ENCODE assay signal across 8 cellular contexts in genomic region chr15:65792988-65793812, GRCh38. TPM values are rescaled to one million over a fixed set of nuclear protein-coding genes. Genes with fewer than 3 reads are reported as not detected.
DNase-seq lines count a peak whose midpoint lies in the region; ATAC-seq, FAIRE-seq and TF ChIP-seq lines count a peak whose summit lies in the region.

No MANE protein-coding gene starts in this region.

- H3K23ac ChIP-seq in mesenchymal stem cell (ENCODE audit: low read length in 2 of 2): no peak overlapping the region

- peak overlapping the region; percentile 100 for H3K27ac Mint-ChIP-seq in activated naive CD4-positive, alpha-beta T cell treated with anti-CD3 and anti-CD28 coated beads, Interleukin-2, amount 50 U/mL, for 24 hours
- peak overlapping the region; percentile 100 for H3K27ac Mint-ChIP-seq in type B pancreatic cell

- H3K4me1 ChIP-seq in GM12878 (ENCODE audit: control insufficient read depth, insufficient read depth, low read length) (peaks cover 18% of the 10 kb centered on the region), mesenchymal stem cell (ENCODE audit: control insufficient read depth, insufficient read depth, low read depth, low read length) (peaks cover 7% of the 10 kb centered on the region)

- peaks cover 3% of the 10 kb centered on the region for H3K79me1 ChIP-seq in mesenchymal stem cell (replicated peaks; ENCODE audit: low read length, poor library complexity, severe bottlenecking)

- H3K4ac ChIP-seq in mesenchymal stem cell (ENCODE audit: low read depth in 1 of 2, low read length in 2 of 2): no peak overlapping the region

- ATAC-seq in GM12878 (no peak), GM19455 (IDR thresholded peaks at IDR 0.05; ENCODE audit: unreplicated experiment) (no peak)

- no peak for TF ChIP-seq EP300 in GM12878 (IDR thresholded peaks at IDR 0.05; ENCODE audit: borderline replicate concordance in 1 of 2, control insufficient read depth in 1 of 2, low read depth in 2 of 2, low read length in 2 of 2)

- no peak overlapping the region for H3K14ac ChIP-seq in mesenchymal stem cell (ENCODE audit: low read length in 2 of 2)

- no peaks in the 10 kb centered on the region for H3K36me3 Mint-ChIP-seq in activated naive CD4-positive, alpha-beta T cell treated with anti-CD3 and anti-CD28 coated beads, Interleukin-2, amount 50 U/mL, for 24 hours
- no peaks in the 10 kb centered on the region for H3K36me3 Mint-ChIP-seq in type B pancreatic cell

- SMC1A ChIA-PET in GM12878 (lab: Charles Lee; ENCODE audit: uncharacterized antibody, unreplicated experiment): interaction anchor here (0.6 to 25.5 kb wide), 21 partner anchors 9 to 124 kb away, joined by 3 to 488 read pairs (median 5); partner anchors contain the start of gene RAB11A

- no peak for DNase-seq in activated naive CD4-positive, alpha-beta T cell (lab: John Stamatoyannopoulos, UW)
- DNase-seq in GM12878 (ENCODE audit: low read depth, low spot score) (no peak), mesenchymal stem cell (no peak), type B pancreatic cell (ENCODE audit: extremely low spot score, unreplicated experiment) (no peak), HK-2 (ENCODE audit: unreplicated experiment) (no peak), GM19238 (ENCODE audit: insufficient read length, low spot score) (no peak)

- TF ChIP-seq RAD21 in GM12878 (IDR thresholded peaks at IDR 0.05; ENCODE audit: insufficient read depth, low read depth, low read length): no peak

- H4K20me1 ChIP-seq in GM12878 (ENCODE audit: control insufficient read depth, insufficient read depth): no peaks in the 10 kb centered on the region

- H3K27me3 ChIP-seq in GM12878 (replicated peaks in 1 of 2; ENCODE audit: control insufficient read depth in 2 of 2, insufficient read depth in 2 of 2, low read length in 1 of 2): no peaks in the 10 kb centered on the region
- no peaks in the 10 kb centered on the region for H3K27me3 ChIP-seq in mesenchymal stem cell (ENCODE audit: control insufficient read depth in 1 of 2, insufficient read depth in 1 of 2, low read length in 2 of 2)

- peak overlapping the region; percentile 88 for H3K9ac ChIP-seq in GM12878 (ENCODE audit: control insufficient read depth, insufficient read depth, low read length)
- peak overlapping the region; percentile 97 for H3K9ac ChIP-seq in mesenchymal stem cell (ENCODE audit: low read length)

- H2BK5ac ChIP-seq in mesenchymal stem cell (ENCODE audit: low read depth, low read length, poor library complexity, severe bottlenecking): no peak overlapping the region

- RAD21 ChIA-PET in GM12878 (lab: Charles Lee; ENCODE audit: unreplicated experiment): interaction anchor here (0.9 to 17.7 kb wide), 14 partner anchors 8 to 611 kb away, joined by 3 to 344 read pairs (median 8); no protein-coding TSS in a partner anchor

- BruUV-seq in GM12878 (replicated peaks; lab: Mats Ljungman, UMichigan): no TSS peak

- in situ Hi-C loops in GM12878 (cut with MboI): loop anchor here (25.0 kb wide), 1 partner anchor 1294 kb away; no protein-coding TSS in a partner anchor

- peak overlapping the region; percentile 90 for H3K4me2 ChIP-seq in GM12878 (ENCODE audit: control insufficient read depth, insufficient read depth)
- H3K4me2 ChIP-seq in mesenchymal stem cell (ENCODE audit: low read length, poor library complexity, severe bottlenecking): peak overlapping the region; percentile 66

- no peak overlapping the region for H2BK15ac ChIP-seq in mesenchymal stem cell (ENCODE audit: low read depth, poor library complexity, severe bottlenecking)

- H2BK120ac ChIP-seq in mesenchymal stem cell (ENCODE audit: low read depth, low read length): peak overlapping the region; percentile 34

- no peak for TF ChIP-seq CTCF in GM12878 (IDR thresholded peaks at IDR 0.05 in 2 of 3, conservative IDR thresholded peaks at IDR 0.05 in 1 of 3; ENCODE audit: control insufficient read depth in 2 of 3, extremely low read depth in 1 of 3, insufficient read depth in 1 of 3, low read depth in 3 of 3, low read length in 3 of 3)
- no peak for TF ChIP-seq CTCF in type B pancreatic cell (conservative IDR thresholded peaks at IDR 0.05)

- peak overlapping the region; percentile 98 for H3K4me3 Mint-ChIP-seq in activated naive CD4-positive, alpha-beta T cell treated with anti-CD3 and anti-CD28 coated beads, Interleukin-2, amount 50 U/mL, for 24 hours
- H3K4me3 Mint-ChIP-seq in type B pancreatic cell: peak overlapping the region; percentile 98

- no peak overlapping the region for H2AK5ac ChIP-seq in mesenchymal stem cell (ENCODE audit: low read length, severe bottlenecking)

- H3K27ac ChIP-seq in GM12878 (ENCODE audit: control insufficient read depth, insufficient read depth) (peak overlapping the region; percentile 99), mesenchymal stem cell (ENCODE audit: low read length, poor library complexity, severe bottlenecking) (no peak overlapping the region)

- H2BK12ac ChIP-seq in mesenchymal stem cell (ENCODE audit: low read length in 2 of 2): no peak overlapping the region

- H3K18ac ChIP-seq in mesenchymal stem cell (ENCODE audit: low read depth in 1 of 2, low read length in 2 of 2): no peak overlapping the region

- H3K9me3 ChIP-seq in GM12878 (replicated peaks; ENCODE audit: control insufficient read depth, insufficient read depth, low read length): no peaks in the 10 kb centered on the region
- H3K9me3 ChIP-seq in mesenchymal stem cell (ENCODE audit: control insufficient read depth, low read length): no peaks in the 10 kb centered on the region

- FAIRE-seq in GM12878 (lab: Jason Lieb, UNC): no peak

- H4K8ac ChIP-seq in mesenchymal stem cell (ENCODE audit: low read length): no peak overlapping the region

- 90% methylated on average over 13 of the region's 13 CpGs for WGBS in GM12878 (ENCODE audit: insufficient coverage, insufficient replicate concordance, low lambda C conversion rate, missing lambda C conversion rate)
- WGBS in mesenchymal stem cell: 98% methylated on average over 12 of the region's 13 CpGs

- POLR2A ChIA-PET in GM12878 (lab: Charles Lee): interaction anchor here (0.6 to 14.8 kb wide), 14 partner anchors 10 to 128 kb away, joined by 3 to 260 read pairs (median 4); partner anchors contain the start of gene RAB11A

- H2AFZ ChIP-seq in GM12878 (ENCODE audit: control insufficient read depth, low read depth, low read length) (peak overlapping the region; percentile 85), mesenchymal stem cell (ENCODE audit: low read depth, low read length) (no peak overlapping the region)

- no peaks in the 10 kb centered on the region for H3K36me3 ChIP-seq in GM12878 (ENCODE audit: control insufficient read depth in 2 of 2, insufficient read depth in 2 of 2, low read length in 1 of 2)
- no peaks in the 10 kb centered on the region for H3K36me3 ChIP-seq in mesenchymal stem cell (ENCODE audit: control insufficient read depth in 1 of 2, insufficient read depth in 2 of 2, low read depth in 1 of 2, low read length in 2 of 2)

- H3K4me3 ChIP-seq in GM12878: peak overlapping the region; percentile 75
- peak overlapping the region in 1 of 2 experiments; percentile 89 for H3K4me3 ChIP-seq in mesenchymal stem cell (ENCODE audit: insufficient read depth in 1 of 2, low read depth in 1 of 2, low read length in 2 of 2)

- TF ChIP-seq POLR2A in GM12878 (IDR thresholded peaks at IDR 0.05; ENCODE audit: low read depth, low read length): no peak

- CTCF ChIA-PET in GM12878 (lab: Yijun Ruan, JAX): interaction anchor here (0.8 to 14.7 kb wide), 10 partner anchors 11 to 43 kb away, joined by 3 to 155 read pairs (median 5); no protein-coding TSS in a partner anchor

- H4K91ac ChIP-seq in mesenchymal stem cell (ENCODE audit: low read length): no peak overlapping the region

- H3K9me3 Mint-ChIP-seq in activated naive CD4-positive, alpha-beta T cell treated with anti-CD3 and anti-CD28 coated beads, Interleukin-2, amount 50 U/mL, for 24 hours: no peaks in the 10 kb centered on the region
- no peaks in the 10 kb centered on the region for H3K9me3 Mint-ChIP-seq in type B pancreatic cell

- no peaks in the 10 kb centered on the region for H3K27me3 Mint-ChIP-seq in activated naive CD4-positive, alpha-beta T cell treated with anti-CD3 and anti-CD28 coated beads, Interleukin-2, amount 50 U/mL, for 24 hours
- H3K27me3 Mint-ChIP-seq in type B pancreatic cell: no peaks in the 10 kb centered on the region

- H3K79me2 ChIP-seq in GM12878 (ENCODE audit: control insufficient read depth, insufficient read depth, low read length): peaks cover 50% of the 10 kb centered on the region

- intact Hi-C loops in GM12878 (cut with micrococcal nuclease; ENCODE audit: unreplicated experiment): loop anchor here (2.0 to 5.0 kb wide), 3 partner anchors 26 to 491 kb away; partner anchors contain the start of gene RNU5B-1

- peaks cover 46% of the 10 kb centered on the region for H3K4me1 Mint-ChIP-seq in activated naive CD4-positive, alpha-beta T cell treated with anti-CD3 and anti-CD28 coated beads, Interleukin-2, amount 50 U/mL, for 24 hours
- peaks cover 25% of the 10 kb centered on the region for H3K4me1 Mint-ChIP-seq in type B pancreatic cell (ENCODE audit: unreplicated experiment)

RNA-seq across cellular contexts. Expression of gene DENND4A, which starts 1.1 kb away (rescaled TPM):
- 602 and 632 TPM in 2 replicates for total RNA-seq in GM12878 (2013; cell fraction: nucleolus; rRNA removed)
- total RNA-seq in GM12878 (2014; rRNA removed): 54.4 and 60.5 TPM in 2 replicates
- total RNA-seq in GM12878 (2014; rRNA removed; fragmentation: Illumina TruSeq; extraction: Trizol): 81.8 and 87.2 TPM in 2 replicates
- total RNA-seq in GM12878 (2021): 46.7 and 50.1 TPM in 2 replicates
- polyA plus RNA-seq in GM12878 (2011; ENCODE audit: low read depth): 10.2 TPM
- polyA plus RNA-seq in GM12878 (2011; rRNA removed): 65.3 and 97.9 TPM in 2 replicates
- polyA plus RNA-seq in GM12878 (2011; cell fraction: cytosol; rRNA removed): 23.4 and 27.1 TPM in 2 replicates
- 56.4 and 58.1 TPM in 2 replicates for polyA plus RNA-seq in GM12878 (2011; cell fraction: nucleus; rRNA removed)
- polyA plus RNA-seq in GM12878 (2012): 23.2 and 28.0 TPM in 2 replicates
- 39.3 and 49.0 TPM in 2 replicates for polyA plus RNA-seq in GM12878 (2014; fragmentation: Illumina TruSeq; extraction: Trizol)
- 10 to 100 TPM; 14.2 to 15.4 TPM for polyA plus RNA-seq in GM12878 (2014; fragmentation: Nextera tagmentation; extraction: Ambion mirVana)
- 28.5 and 28.8 TPM in 2 replicates for polyA plus RNA-seq in GM12878 (2014; rRNA removed)
- polyA plus RNA-seq in GM12878 (2016; fragmentation: Nextera tagmentation; extraction: Ambion mirVana): 10 to 100 TPM; 21.6 to 26.8 TPM
- 188 and 229 TPM in 2 replicates for polyA minus RNA-seq in GM12878 (2011; rRNA and poly(A)+ RNA removed)
- 42.9 and 49.6 TPM in 2 replicates for polyA minus RNA-seq in GM12878 (2011; cell fraction: cytosol; rRNA and poly(A)+ RNA removed)
- 120 and 185 TPM in 2 replicates for polyA minus RNA-seq in GM12878 (2011; cell fraction: nucleus; rRNA and poly(A)+ RNA removed)
- polyA plus RNA-seq in mesenchymal stem cell (2013, experiment 1 of 2): 8.3 TPM
- 8.4 TPM for polyA plus RNA-seq in mesenchymal stem cell (2013, experiment 2 of 2)
- 13.4 and 13.6 TPM in 2 replicates for total RNA-seq in type B pancreatic cell (ENCODE audit: low replicate concordance)
